Comparison of ENCODE assay signal across 9 cellular contexts in the genomic region with DNA sequence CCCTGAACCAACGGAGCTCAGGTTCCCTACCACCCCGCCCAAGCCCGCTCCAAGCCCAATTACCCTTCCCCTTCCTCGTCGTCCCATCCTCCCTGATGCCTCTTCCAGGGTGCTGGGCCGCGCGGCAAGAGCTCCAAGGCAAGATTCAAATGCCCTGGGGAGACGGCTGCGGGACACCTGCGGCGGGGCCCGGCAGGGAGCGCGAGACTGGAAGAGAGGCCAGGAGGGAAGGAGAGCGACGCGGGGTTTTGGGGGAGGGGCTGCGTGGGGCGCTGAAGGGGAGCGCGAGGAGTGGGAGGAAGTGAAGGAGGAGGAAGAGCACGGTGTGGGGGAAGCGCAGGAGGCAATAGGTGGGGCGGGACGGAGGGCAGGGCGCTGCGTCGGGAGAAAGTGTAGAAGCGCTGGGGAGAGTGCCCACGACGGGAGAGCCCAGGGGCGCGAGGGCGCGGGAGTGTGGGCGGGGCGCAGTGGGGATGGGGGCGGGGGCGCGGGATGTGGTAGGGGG. TPM values are rescaled to one million over a fixed set of nuclear protein-coding genes. Genes with fewer than 3 reads are reported as not detected.
DNase-seq lines count a peak whose midpoint lies in the region; ATAC-seq and TF ChIP-seq lines count a peak whose summit lies in the region.
"Had no signal": no experiment of that assay in that cellular context is flagged by ENCODE, and none has a peak within 500 bp of the region (broad histone marks: within the 10 kb centered on the region; RNA-seq: fewer than 3 reads in every experiment).

No MANE protein-coding gene starts in this region.

- peaks cover 4% of the 10 kb centered on the region for H3K9me3 Mint-ChIP-seq in activated T-helper 1 cell treated with anti-CD3 and anti-CD28 coated beads, Interleukin-12 subunit alpha, Interleukin-12 subunit beta, Interleukin-2, Interleukin-4 antibody, amounts not matched to agents 30 ng/mL and 10 ng/mL and 1 ng/mL, durations not matched to agents 14 hours and 24 hours and 36 hours
- no peaks in the 10 kb centered on the region for H3K9me3 Mint-ChIP-seq in activated CD8-positive, alpha-beta memory T cell treated with anti-CD3 and anti-CD28 coated beads, Interleukin-2, amount 10 ng/mL, durations not matched to agents 7 days and 5 days (ENCODE audit: low read depth)
- H3K9me3 Mint-ChIP-seq: stimulated activated naive CD8-positive, alpha-beta T cell treated with anti-CD3 and anti-CD28 coated beads, Interleukin-15, Interleukin-2, amounts not matched to agents 100 ng/mL and 50 ng/mL, for 24 hours had no signal

- CTCF ChIA-PET in activated CD8-positive, alpha-beta memory T cell treated with anti-CD3 and anti-CD28 coated beads, Interleukin-2, amount 10 ng/mL, durations not matched to agents 7 days and 5 days (lab: Charles Lee), result interaction anchor here (0.6 kb wide), 1 partner anchor 24 kb away, joined by 3 read pairs; no protein-coding TSS in a partner anchor

- intact Hi-C loops in activated T-helper 1 cell treated with anti-CD3 and anti-CD28 coated beads, Interleukin-12 subunit alpha, Interleukin-12 subunit beta, Interleukin-2, Interleukin-4 antibody, amounts not matched to agents 30 ng/mL and 10 ng/mL and 1 ng/mL, durations not matched to agents 14 hours and 24 hours and 36 hours (cut with micrococcal nuclease), result no loop called here

- peak overlapping the region; percentile 43 to 67 for H3K27ac ChIP-seq in right atrium auricular region

- peak overlapping the region; percentile 36 to 58 for H3K4me3 ChIP-seq in right atrium auricular region

- peak overlapping the region; percentile 16 for H3K27ac Mint-ChIP-seq in activated T-helper 1 cell treated with anti-CD3 and anti-CD28 coated beads, Interleukin-12 subunit alpha, Interleukin-12 subunit beta, Interleukin-2, Interleukin-4 antibody, amounts not matched to agents 30 ng/mL and 10 ng/mL and 1 ng/mL, durations not matched to agents 14 hours and 24 hours and 36 hours
- H3K27ac Mint-ChIP-seq in activated CD8-positive, alpha-beta memory T cell treated with anti-CD3 and anti-CD28 coated beads, Interleukin-2, amount 10 ng/mL, durations not matched to agents 7 days and 5 days, result no peak overlapping the region
- H3K27ac Mint-ChIP-seq: stimulated activated naive CD8-positive, alpha-beta T cell treated with anti-CD3 and anti-CD28 coated beads, Interleukin-15, Interleukin-2, amounts not matched to agents 100 ng/mL and 50 ng/mL, for 24 hours had no signal

- no peaks in the 10 kb centered on the region for H3K36me3 ChIP-seq in right atrium auricular region

- peaks cover 0 to 24% of the 10 kb centered on the region in 2 donors for H3K4me1 ChIP-seq in right atrium auricular region

- H3K4me1 Mint-ChIP-seq in activated T-helper 1 cell treated with anti-CD3 and anti-CD28 coated beads, Interleukin-12 subunit alpha, Interleukin-12 subunit beta, Interleukin-2, Interleukin-4 antibody, amounts not matched to agents 30 ng/mL and 10 ng/mL and 1 ng/mL, durations not matched to agents 14 hours and 24 hours and 36 hours (ENCODE audit: low read depth), result peaks cover 13% of the 10 kb centered on the region
- peaks cover 14% of the 10 kb centered on the region for H3K4me1 Mint-ChIP-seq in activated CD8-positive, alpha-beta memory T cell treated with anti-CD3 and anti-CD28 coated beads, Interleukin-2, amount 10 ng/mL, durations not matched to agents 7 days and 5 days

- peaks cover 49% of the 10 kb centered on the region for H3K27me3 Mint-ChIP-seq in activated T-helper 1 cell treated with anti-CD3 and anti-CD28 coated beads, Interleukin-12 subunit alpha, Interleukin-12 subunit beta, Interleukin-2, Interleukin-4 antibody, amounts not matched to agents 30 ng/mL and 10 ng/mL and 1 ng/mL, durations not matched to agents 14 hours and 24 hours and 36 hours (ENCODE audit: insufficient read depth)
- peaks cover 68% of the 10 kb centered on the region for H3K27me3 Mint-ChIP-seq in activated CD8-positive, alpha-beta memory T cell treated with anti-CD3 and anti-CD28 coated beads, Interleukin-2, amount 10 ng/mL, durations not matched to agents 7 days and 5 days

- peak overlapping the region; percentile 41 for H3K4me3 Mint-ChIP-seq in activated T-helper 1 cell treated with anti-CD3 and anti-CD28 coated beads, Interleukin-12 subunit alpha, Interleukin-12 subunit beta, Interleukin-2, Interleukin-4 antibody, amounts not matched to agents 30 ng/mL and 10 ng/mL and 1 ng/mL, durations not matched to agents 14 hours and 24 hours and 36 hours
- no peak overlapping the region for H3K4me3 Mint-ChIP-seq in activated CD8-positive, alpha-beta memory T cell treated with anti-CD3 and anti-CD28 coated beads, Interleukin-2, amount 10 ng/mL, durations not matched to agents 7 days and 5 days
- H3K4me3 Mint-ChIP-seq: stimulated activated naive CD8-positive, alpha-beta T cell treated with anti-CD3 and anti-CD28 coated beads, Interleukin-15, Interleukin-2, amounts not matched to agents 100 ng/mL and 50 ng/mL, for 24 hours had no signal

- H3K27me3 ChIP-seq in right atrium auricular region, result peaks cover 0 to 10% of the 10 kb centered on the region in 2 donors

- no peak for ATAC-seq in activated CD8-positive, alpha-beta memory T cell treated with anti-CD3 and anti-CD28 coated beads, Interleukin-2, amount 10 ng/mL, durations not matched to agents 7 days and 5 days

- TF ChIP-seq CTCF in right atrium auricular region (IDR thresholded peaks at IDR 0.05), result no peak

- no peaks in the 10 kb centered on the region for H3K36me3 Mint-ChIP-seq in activated T-helper 1 cell treated with anti-CD3 and anti-CD28 coated beads, Interleukin-12 subunit alpha, Interleukin-12 subunit beta, Interleukin-2, Interleukin-4 antibody, amounts not matched to agents 30 ng/mL and 10 ng/mL and 1 ng/mL, durations not matched to agents 14 hours and 24 hours and 36 hours (ENCODE audit: low read depth)
- no peaks in the 10 kb centered on the region for H3K36me3 Mint-ChIP-seq in activated CD8-positive, alpha-beta memory T cell treated with anti-CD3 and anti-CD28 coated beads, Interleukin-2, amount 10 ng/mL, durations not matched to agents 7 days and 5 days

- no peaks in the 10 kb centered on the region for H3K9me3 ChIP-seq in right atrium auricular region

- DNase-seq in NCI-H748 (lab: John Stamatoyannopoulos, UW; ENCODE audit: unreplicated experiment) (peak; percentile 42), NCI-H748 treated with DMSO at 0.1 percent for 48 hours (lab: John Stamatoyannopoulos, UW) (no peak), right atrium auricular region (ENCODE audit: low spot score) (no peak), retina (peak; percentile 44), Kasumi-1 (lab: John Stamatoyannopoulos, UW) (no peak), GDM1 (lab: John Stamatoyannopoulos, UW) (no peak)
- no peak for DNase-seq in activated T-helper 1 cell treated with anti-CD3 and anti-CD28 coated beads, Interleukin-12 subunit alpha, Interleukin-12 subunit beta, Interleukin-2, Interleukin-4 antibody, amounts not matched to agents 30 ng/mL and 10 ng/mL and 1 ng/mL, durations not matched to agents 14 hours and 24 hours and 36 hours (ENCODE audit: low spot score)
- DNase-seq in activated CD8-positive, alpha-beta memory T cell treated with anti-CD3 and anti-CD28 coated beads, Interleukin-2, amount 10 ng/mL, durations not matched to agents 7 days and 5 days, result no peak

RNA-seq across cellular contexts. Expression of a gene that starts 1.0 kb away (rescaled TPM):
- total RNA-seq in activated T-helper 1 cell treated with anti-CD3 and anti-CD28 coated beads, Interleukin-12 subunit alpha, Interleukin-12 subunit beta, Interleukin-2, Interleukin-4 antibody, amounts not matched to agents 30 ng/mL and 10 ng/mL and 1 ng/mL, durations not matched to agents 14 hours and 24 hours and 36 hours, result not detected in 2 replicates
- total RNA-seq in right atrium auricular region, result not detected
- total RNA-seq in activated CD8-positive, alpha-beta memory T cell treated with anti-CD3 and anti-CD28 coated beads, Interleukin-2, amount 10 ng/mL, durations not matched to agents 7 days and 5 days, result not detected

Comparison
In these comparisons a context has a peak if more than half of its experiments do, and no peak if none do; other contexts are left out.
1. DNase-seq: peak in NCI-H748 (single experiment) and retina (single experiment); none in NCI-H748 treated with DMSO at 0.1 percent for 48 hours (single experiment), activated T-helper 1 cell treated with anti-CD3 and anti-CD28 coated beads, Interleukin-12 subunit alpha, Interleukin-12 subunit beta, Interleukin-2, Interleukin-4 antibody, amounts not matched to agents 30 ng/mL and 10 ng/mL and 1 ng/mL, durations not matched to agents 14 hours and 24 hours and 36 hours (single experiment), right atrium auricular region (single experiment), activated CD8-positive, alpha-beta memory T cell treated with anti-CD3 and anti-CD28 coated beads, Interleukin-2, amount 10 ng/mL, durations not matched to agents 7 days and 5 days (single experiment), Kasumi-1 (0 of 2) and GDM1 (single experiment).